22 cellular contexts compared by ENCODE assay signal in the genomic region with DNA sequence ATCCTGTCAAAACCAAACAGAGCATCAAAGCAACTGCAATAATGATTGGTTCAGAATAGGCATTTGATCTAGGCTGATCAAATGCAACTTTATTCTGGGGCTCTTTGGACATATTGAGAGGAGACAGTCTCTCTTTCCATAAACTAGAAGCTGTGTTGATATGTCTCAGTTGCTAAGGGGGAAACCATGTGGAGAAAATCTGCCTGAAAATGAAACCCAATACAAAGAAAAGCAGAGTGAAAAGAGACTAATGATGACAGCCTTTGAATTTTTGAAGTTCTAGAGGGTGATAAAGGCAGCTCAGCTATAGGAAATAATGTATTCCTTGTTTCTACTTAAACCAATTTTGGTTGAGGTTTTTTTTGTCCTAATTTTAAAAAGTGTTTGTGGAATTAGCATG.
"Had no signal": no experiment of that assay in that cellular context is flagged by ENCODE, and none has a peak within 500 bp of the region (broad histone marks: within the 10 kb centered on the region; RNA-seq: fewer than 3 reads in every experiment).

No MANE protein-coding gene starts in this region.

- ATAC-seq: natural killer cell; pancreas; right cardiac atrium; right lobe of liver; stimulated activated effector memory CD8-positive, alpha-beta T cell treated with anti-CD3 and anti-CD28 coated beads, Interleukin-12 subunit alpha, Interleukin-12 subunit beta, amount 100 ng/mL, for 72 hours; stimulated activated naive B cell treated with anti-CD40 and anti-IgM and Interleukin-4, amounts not matched to agents 10 μg/mL and 1 μg/mL and 100 μg/mL, for 72 hours had no signal

- H3K9me3 ChIP-seq: pancreas, prostate gland, sigmoid colon, thoracic aorta, thyroid gland, tibial nerve, vagina had no signal

- H3K4me3 ChIP-seq: neural progenitor cell, pancreas, prostate gland, right lobe of liver, sigmoid colon, stomach, thoracic aorta, thyroid gland, tibial nerve, upper lobe of left lung, vagina had no signal

- DNase-seq: natural killer cell; occipital lobe; pancreas; right cardiac atrium; right lobe of liver; sigmoid colon; small intestine; stimulated activated CD4-positive, alpha-beta T cell treated with anti-CD3 and anti-CD28 coated beads, Interleukin-15, amount 100 ng/mL, for 24 hours; stimulated activated CD4-positive, alpha-beta T cell treated with anti-CD3 and anti-CD28 coated beads, Interleukin-2, amount 100 ng/mL, for 24 hours; stimulated activated CD4-positive, alpha-beta T cell treated with anti-CD3 and anti-CD28 coated beads, Interleukin-2, amount 100 ng/mL, for 48 hours; stimulated activated CD4-positive, alpha-beta T cell treated with anti-CD3 and anti-CD28 coated beads, Interleukin-4, amount 100 ng/mL, for 24 hours; stimulated activated naive B cell treated with anti-CD40 and anti-IgM and Interleukin-4, amounts not matched to agents 10 μg/mL and 1 μg/mL and 100 μg/mL, for 72 hours; stimulated activated naive CD4-positive, alpha-beta T cell treated with Interleukin-2 at 50 U/mL for 16 hours; stomach; thyroid gland; upper lobe of left lung had no signal

- H3K36me3 ChIP-seq: neural progenitor cell, pancreas, prostate gland, right lobe of liver, sigmoid colon, stomach, thoracic aorta, thyroid gland, tibial nerve, upper lobe of left lung, vagina had no signal

- H3K27me3 ChIP-seq: neural progenitor cell, pancreas, right lobe of liver, sigmoid colon, stomach, thyroid gland, tibial nerve, upper lobe of left lung, vagina had no signal

- H3K27ac ChIP-seq: neural progenitor cell, pancreas, prostate gland, right lobe of liver, sigmoid colon, stomach, thoracic aorta, thyroid gland, tibial nerve, upper lobe of left lung, vagina had no signal

- H3K4me1 ChIP-seq: neural progenitor cell, pancreas, prostate gland, right lobe of liver, sigmoid colon, stomach, thyroid gland, tibial nerve, upper lobe of left lung, vagina had no signal

- H3K9ac ChIP-seq: neural progenitor cell had no signal

- H3K4me2 ChIP-seq: neural progenitor cell had no signal

- H2AFZ ChIP-seq: neural progenitor cell had no signal
